9 cellular contexts compared by ENCODE assay signal in the genomic region with DNA sequence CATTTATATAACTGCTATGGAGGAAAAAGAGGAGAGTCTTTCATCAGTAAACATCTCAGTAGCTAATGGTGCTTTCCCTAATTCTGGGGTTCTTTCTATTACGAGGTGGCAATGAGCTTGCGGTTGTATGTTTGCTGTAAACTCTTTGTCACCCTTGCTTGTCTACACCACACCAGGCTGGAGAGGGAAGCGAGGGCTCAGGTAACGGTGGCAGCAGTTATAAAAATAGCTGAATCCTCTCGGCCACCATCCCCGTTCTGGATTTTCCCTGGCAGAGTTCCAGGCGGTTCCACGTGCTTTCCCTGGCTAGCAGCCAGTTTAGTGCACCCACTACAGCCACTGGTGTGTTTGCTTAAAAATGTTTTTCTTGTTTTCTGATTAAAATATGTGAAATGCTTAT. TPM values are rescaled to one million over a fixed set of nuclear protein-coding genes. Genes with fewer than 3 reads are reported as not detected.
DNase-seq lines count a peak whose midpoint lies in the region; ATAC-seq, FAIRE-seq and TF ChIP-seq lines count a peak whose summit lies in the region.
"Had no signal": no experiment of that assay in that cellular context is flagged by ENCODE, and none has a peak within 500 bp of the region (broad histone marks: within the 10 kb centered on the region; RNA-seq: fewer than 3 reads in every experiment).

No MANE protein-coding gene starts in this region.

- H3K4me3 ChIP-seq in mammary epithelial cell (replicated peaks in 1 of 3; ENCODE audit: insufficient read depth in 1 of 3, low read depth in 2 of 3, low read length in 3 of 3): no peak overlapping the region

- WGBS in mammary epithelial cell (ENCODE audit: low coverage, missing lambda C conversion rate): 28% methylated on average over 8 of the region's 8 CpGs

- H3K79me2 ChIP-seq in mammary epithelial cell (ENCODE audit: insufficient read depth, low read length): no peaks in the 10 kb centered on the region

- TF ChIP-seq POLR2A in GM12891 (IDR thresholded peaks at IDR 0.05; ENCODE audit: low read depth, low read length): no peak

- H3K4me2 ChIP-seq in mammary epithelial cell (ENCODE audit: insufficient read depth, low read depth, low read length): no peak overlapping the region

- POLR2A ChIA-PET in WTC11 (lab: Charles Lee): no interaction called here

- H3K9me3 Mint-ChIP-seq in WTC11: no peaks in the 10 kb centered on the region

- H3K9me3 ChIP-seq in mammary epithelial cell (replicated peaks; ENCODE audit: insufficient read depth, low read length): no peaks in the 10 kb centered on the region

- in situ Hi-C loops in mammary epithelial cell (cut with MboI; ENCODE audit: low sequenced_read_pairs in 2 of 2): loop anchor here in 1 of 2 donors (25.0 kb wide), 1 partner anchor 243 kb away; a partner anchor contains a TSS

- H4K20me1 ChIP-seq in mammary epithelial cell (ENCODE audit: insufficient read depth, low read length): no peaks in the 10 kb centered on the region

- H3K27ac ChIP-seq in mammary epithelial cell (ENCODE audit: insufficient read depth, low read depth, low read length): no peak overlapping the region

- DNase-seq in GM12891 (ENCODE audit: insufficient read length, low spot score) (no peak), NCI-H510A treated with DMSO at 0.1 percent for 48 hours (lab: John Stamatoyannopoulos, UW) (peak; percentile 66), mammary epithelial cell (no peak), NOMO-1 treated with dmso at 0.1 percent for 144 hours (lab: John Stamatoyannopoulos, UW; ENCODE audit: unreplicated experiment) (no peak), KG1 (lab: John Stamatoyannopoulos, UW) (no peak), WTC11 (ENCODE audit: low spot score) (no peak)
- peak; percentile 29 to 33 for DNase-seq in stimulated activated CD4-positive, alpha-beta T cell treated with anti-CD3 and anti-CD28 coated beads, Interleukin-1b, Interleukin-23, amount 100 ng/mL, for 4 hours (ENCODE audit: low read depth in 2 of 2)

- H3K36me3 ChIP-seq in mammary epithelial cell (ENCODE audit: insufficient read depth, low read length): no peaks in the 10 kb centered on the region

- peak; percentile 67 for FAIRE-seq in GM12891 (lab: Jason Lieb, UNC)

- CTCF ChIA-PET in mammary epithelial cell (lab: Charles Lee; ENCODE audit: low non-redundant PET): no interaction called here
- CTCF ChIA-PET in WTC11 (lab: Charles Lee): interaction anchor here (1.2 to 1.3 kb wide), 2 partner anchors 66 to 126 kb away, joined by 3 to 6 read pairs; no protein-coding TSS in a partner anchor

- TF ChIP-seq CTCF in mammary epithelial cell (conservative IDR thresholded peaks at IDR 0.05 in 1 of 2, IDR thresholded peaks at IDR 0.05 in 1 of 2; ENCODE audit: extremely low read depth in 1 of 2, insufficient read depth in 1 of 2, low read depth in 1 of 2, low read length in 2 of 2) (no peak), WTC11 (IDR thresholded peaks at IDR 0.05) (no peak)

- H3K4me1 ChIP-seq in mammary epithelial cell (ENCODE audit: insufficient read depth, low read length): no peaks in the 10 kb centered on the region

- H3K27me3 ChIP-seq in mammary epithelial cell (ENCODE audit: insufficient read depth, low read length): no peaks in the 10 kb centered on the region

- peak overlapping the region; percentile 55 for H2AFZ ChIP-seq in mammary epithelial cell (ENCODE audit: low read depth, low read length)

- BruUV-seq in mammary epithelial cell (replicated peaks; lab: Mats Ljungman, UMichigan): no TSS peak

- H3K9ac ChIP-seq in mammary epithelial cell (ENCODE audit: insufficient read depth, low read length): no peak overlapping the region

- intact Hi-C loops in mammary epithelial cell (cut with micrococcal nuclease): no loop called here

- H3K27me3 Mint-ChIP-seq in WTC11 (ENCODE audit: low read depth): no peaks in the 10 kb centered on the region

- dilution Hi-C loops in mammary epithelial cell (cut with HindIII; ENCODE audit: low sequenced_read_pairs): no loop called here

- peak; percentile 41 for ATAC-seq in GM21786 (IDR thresholded peaks at IDR 0.05; ENCODE audit: unreplicated experiment)
- ATAC-seq in WTC11: no peak

- H3K4me3 Mint-ChIP-seq in WTC11: no peak overlapping the region

- no peaks in the 10 kb centered on the region for H3K36me3 Mint-ChIP-seq in WTC11

- no peak overlapping the region for H3K27ac Mint-ChIP-seq in WTC11

- H3K4me1 Mint-ChIP-seq in WTC11: no peaks in the 10 kb centered on the region

TF ChIP-seq in GM12891, 5 proteins besides CTCF, POLR2A, EP300 and RAD21:
- TF ChIP-seq PAX5 (IDR thresholded peaks at IDR 0.05; ENCODE audit: insufficient read depth, low read length, severe bottlenecking) (no peak), POU2F2 (IDR thresholded peaks at IDR 0.05; ENCODE audit: low read depth, low read length) (no peak), TAF1 (IDR thresholded peaks at IDR 0.05; ENCODE audit: low read depth, low read length) (no peak), SPI1 (IDR thresholded peaks at IDR 0.05; ENCODE audit: low read depth, low read length) (no peak), POLR2AphosphoS5 (IDR thresholded peaks at IDR 0.05; ENCODE audit: low read depth, low read length) (no peak)

TF ChIP-seq in WTC11, 78 proteins besides CTCF, POLR2A, EP300 and RAD21:
- TF ChIP-seq, protein P1, sequence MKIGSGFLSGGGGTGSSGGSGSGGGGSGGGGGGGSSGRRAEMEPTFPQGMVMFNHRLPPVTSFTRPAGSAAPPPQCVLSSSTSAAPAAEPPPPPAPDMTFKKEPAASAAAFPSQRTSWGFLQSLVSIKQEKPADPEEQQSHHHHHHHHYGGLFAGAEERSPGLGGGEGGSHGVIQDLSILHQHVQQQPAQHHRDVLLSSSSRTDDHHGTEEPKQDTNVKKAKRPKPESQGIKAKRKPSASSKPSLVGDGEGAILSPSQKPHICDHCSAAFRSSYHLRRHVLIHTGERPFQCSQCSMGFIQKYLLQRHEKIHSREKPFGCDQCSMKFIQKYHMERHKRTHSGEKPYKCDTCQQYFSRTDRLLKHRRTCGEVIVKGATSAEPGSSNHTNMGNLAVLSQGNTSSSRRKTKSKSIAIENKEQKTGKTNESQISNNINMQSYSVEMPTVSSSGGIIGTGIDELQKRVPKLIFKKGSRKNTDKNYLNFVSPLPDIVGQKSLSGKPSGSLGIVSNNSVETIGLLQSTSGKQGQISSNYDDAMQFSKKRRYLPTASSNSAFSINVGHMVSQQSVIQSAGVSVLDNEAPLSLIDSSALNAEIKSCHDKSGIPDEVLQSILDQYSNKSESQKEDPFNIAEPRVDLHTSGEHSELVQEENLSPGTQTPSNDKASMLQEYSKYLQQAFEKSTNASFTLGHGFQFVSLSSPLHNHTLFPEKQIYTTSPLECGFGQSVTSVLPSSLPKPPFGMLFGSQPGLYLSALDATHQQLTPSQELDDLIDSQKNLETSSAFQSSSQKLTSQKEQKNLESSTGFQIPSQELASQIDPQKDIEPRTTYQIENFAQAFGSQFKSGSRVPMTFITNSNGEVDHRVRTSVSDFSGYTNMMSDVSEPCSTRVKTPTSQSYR (CRISPR knock-in tag; IDR thresholded peaks at IDR 0.05): no peak

RNA-seq across cellular contexts. Expression of a gene that starts 39.0 kb away (rescaled TPM):
- not detected for polyA plus RNA-seq in GM12891 (2012; ENCODE audit: low read depth, missing spikeins)
- total RNA-seq in mammary epithelial cell (not detected), WTC11 (2021) (0.53 to 0.68 TPM (median 0.62 TPM) in 3 replicates)
- not detected for polyA plus RNA-seq in mammary epithelial cell
- not detected for polyA minus RNA-seq in mammary epithelial cell
- total RNA-seq: pulmonary artery endothelial cell had no signal

RNA-seq across cellular contexts. Expression of a gene that starts 39.1 kb away (rescaled TPM):
- 19.8 TPM for polyA plus RNA-seq in GM12891 (2012; ENCODE audit: low read depth, missing spikeins)
- total RNA-seq in mammary epithelial cell (100 to 1,000 TPM; 120 to 171 TPM), WTC11 (2021) (59.4 to 75.3 TPM (median 62.3 TPM) in 3 replicates)
- 23.0 TPM for polyA plus RNA-seq in mammary epithelial cell
- 227 TPM for polyA minus RNA-seq in mammary epithelial cell

Comparison
In these comparisons a context has a peak if more than half of its experiments do, and no peak if none do; other contexts are left out.
1. DNase-seq: peak in NCI-H510A treated with DMSO at 0.1 percent for 48 hours (single experiment) and stimulated activated CD4-positive, alpha-beta T cell treated with anti-CD3 and anti-CD28 coated beads, Interleukin-1b, Interleukin-23, amount 100 ng/mL, for 4 hours (2 of 2); none in GM12891 (single experiment), mammary epithelial cell (single experiment), NOMO-1 treated with dmso at 0.1 percent for 144 hours (single experiment), KG1 (single experiment) and WTC11 (single experiment).